ENCODE assay signal across 1 cellular context in the genomic region with DNA sequence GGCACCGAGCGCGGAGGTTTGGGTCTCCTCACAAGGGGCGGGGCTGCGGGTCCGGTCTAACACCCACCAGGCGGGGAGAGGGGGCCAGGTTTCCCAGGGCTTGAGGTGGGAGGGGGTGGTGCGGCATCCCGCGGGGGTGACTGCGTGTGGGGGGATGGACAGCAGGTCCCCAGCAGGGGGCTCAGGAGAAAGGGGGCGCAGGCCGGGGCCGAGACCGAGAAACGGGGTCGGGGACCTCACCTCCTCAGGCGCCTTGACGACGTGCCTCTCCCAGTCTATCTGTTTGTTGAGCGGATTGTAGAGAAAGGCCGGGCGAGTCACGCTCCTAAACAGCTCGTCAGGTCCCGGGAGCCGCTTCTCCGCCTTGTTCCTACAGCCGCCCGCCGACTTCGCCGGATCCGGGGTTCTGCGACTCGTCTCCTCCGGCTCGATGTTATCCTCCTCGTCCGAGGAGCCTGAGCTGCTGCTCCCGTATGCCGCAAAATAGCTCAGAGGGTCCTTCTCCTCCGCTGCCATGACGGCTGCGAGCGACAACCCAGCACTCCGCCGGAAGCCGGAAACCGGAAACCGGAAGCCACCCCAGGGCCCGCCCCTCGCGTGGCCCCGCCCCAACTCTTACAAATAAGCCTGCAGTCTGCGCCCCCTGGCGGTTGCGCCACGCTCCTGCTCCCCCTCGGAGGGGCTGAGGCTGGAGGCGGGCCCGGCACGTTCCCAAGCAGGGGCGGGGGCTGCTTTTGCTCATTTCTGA.
TF ChIP-seq lines count a peak whose summit lies in the region.

Gene C1orf52 (minus strand): TSS at position 545 of the 748 bp plus-strand sequence. CDS start 29 bp downstream, at position 516.

TF ChIP-seq in K562, 482 proteins besides CTCF, POLR2A, EP300 and RAD21 (continued from another document and continues in another):
- TF ChIP-seq NR0B1 (IDR thresholded peaks at IDR 0.05; ENCODE audit: partially characterized antibody) (no peak), FOS (IDR thresholded peaks at IDR 0.05; ENCODE audit: extremely low read depth, insufficient read length) (no peak), TBP (optimal IDR thresholded peaks at IDR 0.05; ENCODE audit: low read depth, low read length) (peak; percentile 75), ZNF561 (CRISPR knock-in tag; conservative IDR thresholded peaks at IDR 0.05) (no peak), ELF2 (CRISPR knock-in tag; IDR thresholded peaks at IDR 0.05) (peak; percentile 62), PKNOX1 (IDR thresholded peaks at IDR 0.05) (peak; percentile 74), MAFK (IDR thresholded peaks at IDR 0.05; ENCODE audit: low read length) (no peak), MAX (CRISPR knock-in tag; IDR thresholded peaks at IDR 0.05) (no peak; the same call in 1 of the 2 replicates), CTBP1 (IDR thresholded peaks at IDR 0.05; ENCODE audit: borderline replicate concordance) (peak; percentile 33; the same call in 1 of the 2 replicates), ZNF395 (CRISPR knock-in tag; IDR thresholded peaks at IDR 0.05) (no peak), ZNF586 (CRISPR knock-in tag; conservative IDR thresholded peaks at IDR 0.05) (no peak), SRSF1 (IDR thresholded peaks at IDR 0.05; ENCODE audit: low read depth, low read length) (no peak), C11orf30 (IDR thresholded peaks at IDR 0.05; ENCODE audit: low read depth) (peak; percentile 78), POLR2H (tag; IDR thresholded peaks at IDR 0.05; ENCODE audit: low read depth) (peak; percentile 71), NUFIP1 (IDR thresholded peaks at IDR 0.05; ENCODE audit: partially characterized antibody) (no peak), SP2 (IDR thresholded peaks at IDR 0.05; ENCODE audit: extremely low read depth, low read depth, low read length, poor library complexity, severe bottlenecking) (peak; percentile 38), E2F3 (CRISPR knock-in tag; IDR thresholded peaks at IDR 0.05) (no peak), RBM39 (optimal IDR thresholded peaks at IDR 0.05; ENCODE audit: low read depth, low read length) (no peak), NCOA1 (IDR thresholded peaks at IDR 0.05; ENCODE audit: low read depth) (no peak), NR2C2 (CRISPR knock-in tag; IDR thresholded peaks at IDR 0.05) (no peak; the same call in 1 of the 2 replicates), NR2C2 (tag; IDR thresholded peaks at IDR 0.05) (no peak), NRF1 (conservative IDR thresholded peaks at IDR 0.05 in 1 of 2, IDR thresholded peaks at IDR 0.05 in 1 of 2) (peak in 1 of 2 experiments; percentile 31; a peak in 2 of 4 replicates), GABPB1 (CRISPR knock-in tag; IDR thresholded peaks at IDR 0.05) (peak; percentile 93), ZBTB7A (IDR thresholded peaks at IDR 0.05; ENCODE audit: borderline replicate concordance, control insufficient read depth, low read depth, low read length) (peak; percentile 95), ZSCAN32 (CRISPR knock-in tag; IDR thresholded peaks at IDR 0.05) (no peak), BDP1 (IDR thresholded peaks at IDR 0.05; ENCODE audit: insufficient read depth, insufficient read length) (no peak), MTA1 (IDR thresholded peaks at IDR 0.05; ENCODE audit: borderline replicate concordance) (no peak), ZNF224 (CRISPR knock-in tag; IDR thresholded peaks at IDR 0.05) (no peak), SMARCA4 (IDR thresholded peaks at IDR 0.05) (no peak), NFRKB (IDR thresholded peaks at IDR 0.05; ENCODE audit: low read depth) (no peak), ZNF12 (CRISPR knock-in tag; IDR thresholded peaks at IDR 0.05) (0 out of 2 replicates have a peak, but pooled peaks have one; percentile 36), ETS1 (conservative IDR thresholded peaks at IDR 0.05; ENCODE audit: control insufficient read depth, low read depth, low read length) (peak; percentile 64; the same call in 1 of the 2 replicates), DPF2 (IDR thresholded peaks at IDR 0.05) (no peak), SMARCE1 (IDR thresholded peaks at IDR 0.05) (no peak), DDX20 (tag; IDR thresholded peaks at IDR 0.05; ENCODE audit: low read depth) (no peak), ZBTB34 (CRISPR knock-in tag; IDR thresholded peaks at IDR 0.05) (no peak), TFAM (CRISPR knock-in tag; conservative IDR thresholded peaks at IDR 0.05) (no peak), MXI1 (IDR thresholded peaks at IDR 0.05; ENCODE audit: low read depth, low read length) (no peak)
- TF ChIP-seq, protein P1, sequence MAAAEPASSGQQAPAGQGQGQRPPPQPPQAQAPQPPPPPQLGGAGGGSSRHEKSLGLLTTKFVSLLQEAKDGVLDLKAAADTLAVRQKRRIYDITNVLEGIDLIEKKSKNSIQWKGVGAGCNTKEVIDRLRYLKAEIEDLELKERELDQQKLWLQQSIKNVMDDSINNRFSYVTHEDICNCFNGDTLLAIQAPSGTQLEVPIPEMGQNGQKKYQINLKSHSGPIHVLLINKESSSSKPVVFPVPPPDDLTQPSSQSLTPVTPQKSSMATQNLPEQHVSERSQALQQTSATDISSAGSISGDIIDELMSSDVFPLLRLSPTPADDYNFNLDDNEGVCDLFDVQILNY (CRISPR knock-in tag; IDR thresholded peaks at IDR 0.05): no peak
- TF ChIP-seq, protein P2, sequence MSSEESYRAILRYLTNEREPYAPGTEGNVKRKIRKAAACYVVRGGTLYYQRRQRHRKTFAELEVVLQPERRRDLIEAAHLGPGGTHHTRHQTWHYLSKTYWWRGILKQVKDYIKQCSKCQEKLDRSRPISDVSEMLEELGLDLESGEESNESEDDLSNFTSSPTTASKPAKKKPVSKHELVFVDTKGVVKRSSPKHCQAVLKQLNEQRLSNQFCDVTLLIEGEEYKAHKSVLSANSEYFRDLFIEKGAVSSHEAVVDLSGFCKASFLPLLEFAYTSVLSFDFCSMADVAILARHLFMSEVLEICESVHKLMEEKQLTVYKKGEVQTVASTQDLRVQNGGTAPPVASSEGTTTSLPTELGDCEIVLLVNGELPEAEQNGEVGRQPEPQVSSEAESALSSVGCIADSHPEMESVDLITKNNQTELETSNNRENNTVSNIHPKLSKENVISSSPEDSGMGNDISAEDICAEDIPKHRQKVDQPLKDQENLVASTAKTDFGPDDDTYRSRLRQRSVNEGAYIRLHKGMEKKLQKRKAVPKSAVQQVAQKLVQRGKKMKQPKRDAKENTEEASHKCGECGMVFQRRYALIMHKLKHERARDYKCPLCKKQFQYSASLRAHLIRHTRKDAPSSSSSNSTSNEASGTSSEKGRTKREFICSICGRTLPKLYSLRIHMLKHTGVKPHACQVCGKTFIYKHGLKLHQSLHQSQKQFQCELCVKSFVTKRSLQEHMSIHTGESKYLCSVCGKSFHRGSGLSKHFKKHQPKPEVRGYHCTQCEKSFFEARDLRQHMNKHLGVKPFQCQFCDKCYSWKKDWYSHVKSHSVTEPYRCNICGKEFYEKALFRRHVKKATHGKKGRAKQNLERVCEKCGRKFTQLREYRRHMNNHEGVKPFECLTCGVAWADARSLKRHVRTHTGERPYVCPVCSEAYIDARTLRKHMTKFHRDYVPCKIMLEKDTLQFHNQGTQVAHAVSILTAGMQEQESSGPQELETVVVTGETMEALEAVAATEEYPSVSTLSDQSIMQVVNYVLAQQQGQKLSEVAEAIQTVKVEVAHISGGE (CRISPR knock-in tag; IDR thresholded peaks at IDR 0.05): peak in 1 of 3 experiments; percentile 57; a peak in 1 of 6 replicates
- TF ChIP-seq, protein P3, sequence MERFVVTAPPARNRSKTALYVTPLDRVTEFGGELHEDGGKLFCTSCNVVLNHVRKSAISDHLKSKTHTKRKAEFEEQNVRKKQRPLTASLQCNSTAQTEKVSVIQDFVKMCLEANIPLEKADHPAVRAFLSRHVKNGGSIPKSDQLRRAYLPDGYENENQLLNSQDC (CRISPR knock-in tag; IDR thresholded peaks at IDR 0.05): no peak
- TF ChIP-seq, protein P4, sequence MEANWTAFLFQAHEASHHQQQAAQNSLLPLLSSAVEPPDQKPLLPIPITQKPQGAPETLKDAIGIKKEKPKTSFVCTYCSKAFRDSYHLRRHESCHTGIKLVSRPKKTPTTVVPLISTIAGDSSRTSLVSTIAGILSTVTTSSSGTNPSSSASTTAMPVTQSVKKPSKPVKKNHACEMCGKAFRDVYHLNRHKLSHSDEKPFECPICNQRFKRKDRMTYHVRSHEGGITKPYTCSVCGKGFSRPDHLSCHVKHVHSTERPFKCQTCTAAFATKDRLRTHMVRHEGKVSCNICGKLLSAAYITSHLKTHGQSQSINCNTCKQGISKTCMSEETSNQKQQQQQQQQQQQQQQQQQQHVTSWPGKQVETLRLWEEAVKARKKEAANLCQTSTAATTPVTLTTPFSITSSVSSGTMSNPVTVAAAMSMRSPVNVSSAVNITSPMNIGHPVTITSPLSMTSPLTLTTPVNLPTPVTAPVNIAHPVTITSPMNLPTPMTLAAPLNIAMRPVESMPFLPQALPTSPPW (CRISPR knock-in tag; IDR thresholded peaks at IDR 0.05): peak; percentile 94
- TF ChIP-seq, protein P5, sequence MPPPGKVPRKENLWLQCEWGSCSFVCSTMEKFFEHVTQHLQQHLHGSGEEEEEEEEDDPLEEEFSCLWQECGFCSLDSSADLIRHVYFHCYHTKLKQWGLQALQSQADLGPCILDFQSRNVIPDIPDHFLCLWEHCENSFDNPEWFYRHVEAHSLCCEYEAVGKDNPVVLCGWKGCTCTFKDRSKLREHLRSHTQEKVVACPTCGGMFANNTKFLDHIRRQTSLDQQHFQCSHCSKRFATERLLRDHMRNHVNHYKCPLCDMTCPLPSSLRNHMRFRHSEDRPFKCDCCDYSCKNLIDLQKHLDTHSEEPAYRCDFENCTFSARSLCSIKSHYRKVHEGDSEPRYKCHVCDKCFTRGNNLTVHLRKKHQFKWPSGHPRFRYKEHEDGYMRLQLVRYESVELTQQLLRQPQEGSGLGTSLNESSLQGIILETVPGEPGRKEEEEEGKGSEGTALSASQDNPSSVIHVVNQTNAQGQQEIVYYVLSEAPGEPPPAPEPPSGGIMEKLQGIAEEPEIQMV (tag; conservative IDR thresholded peaks at IDR 0.05; ENCODE audit: low read depth): no peak
